Comparison of ENCODE assay signal across 1 cellular context in the genomic region with DNA sequence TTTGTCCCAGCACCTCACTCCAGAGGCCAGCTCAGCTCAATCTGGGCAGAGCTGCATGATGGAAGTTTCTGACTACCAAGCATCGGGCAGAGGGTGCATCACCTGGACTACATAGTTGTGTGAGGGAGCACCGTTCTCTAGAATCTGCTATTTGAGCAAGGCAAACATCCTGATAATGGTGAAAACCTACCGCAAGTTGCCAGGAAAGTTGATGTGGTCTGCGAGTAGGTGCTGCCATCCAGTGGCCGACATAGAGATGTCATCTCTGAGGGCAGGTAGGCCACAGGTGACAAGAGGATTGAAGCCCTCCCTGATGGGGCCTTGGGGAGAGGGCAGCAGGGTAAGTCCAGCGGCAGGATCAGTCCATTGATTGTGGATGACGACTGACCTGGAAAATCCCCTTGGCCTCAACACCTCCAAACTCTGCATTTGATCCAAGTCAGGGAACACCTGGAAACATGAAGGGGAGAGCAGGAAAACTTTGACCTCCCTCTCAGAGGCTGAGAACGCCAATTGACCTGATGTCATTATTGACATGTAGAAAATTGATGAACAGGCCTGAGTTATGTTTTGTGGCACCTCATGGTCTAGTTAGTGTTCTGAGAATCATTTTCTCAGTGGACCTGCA.
A peak's percentile ranks its signal among the peaks of the same experiment; 100 is the strongest.
TF ChIP-seq lines count a peak whose summit lies in the region.

No MANE protein-coding gene starts in this region.

TF ChIP-seq in GM12878, 131 proteins besides CTCF, POLR2A, EP300 and RAD21 (continued from another document):
- TF ChIP-seq NBN (IDR thresholded peaks at IDR 0.05) (no peak), KAT2A (conservative IDR thresholded peaks at IDR 0.05; ENCODE audit: control insufficient read depth, low read depth, low read length) (no peak), SMC3 (IDR thresholded peaks at IDR 0.05; ENCODE audit: borderline replicate concordance, low read length) (peak; percentile 48; the same call in 1 of the 2 replicates), HCFC1 (IDR thresholded peaks at IDR 0.05; ENCODE audit: low read length) (no peak)
